Comparison of ENCODE assay signal across 9 cellular contexts in genomic region chr2:46275995-46276394, GRCh38. TPM values are rescaled to one million over a fixed set of nuclear protein-coding genes. Genes with fewer than 3 reads are reported as not detected.
DNase-seq lines count a peak whose midpoint lies in the region; ATAC-seq lines count a peak whose summit lies in the region.
"Had no signal": no experiment of that assay in that cellular context is flagged by ENCODE, and none has a peak within 500 bp of the region (broad histone marks: within the 10 kb centered on the region; RNA-seq: fewer than 3 reads in every experiment).

No MANE protein-coding gene starts in this region.

- intact Hi-C loops in left cardiac atrium (cut with DNase I), result loop anchor here in 1 of 2 donors (1.0 kb wide), 1 partner anchor 23 kb away; no protein-coding TSS in a partner anchor

- peaks cover 24% of the 10 kb centered on the region for H3K27me3 Mint-ChIP-seq in activated T-cell treated with anti-CD3 and anti-CD28 coated beads, Interleukin-2, amount 50 U/mL, for 72 hours (ENCODE audit: low read depth)

- H3K36me3 Mint-ChIP-seq in activated T-cell treated with anti-CD3 and anti-CD28 coated beads, Interleukin-2, amount 50 U/mL, for 72 hours (ENCODE audit: insufficient read depth in 2 of 2), result no peaks in the 10 kb centered on the region

- H3K4me3 Mint-ChIP-seq in activated T-cell treated with anti-CD3 and anti-CD28 coated beads, Interleukin-2, amount 50 U/mL, for 72 hours, result peak overlapping the region in 1 of 2 donors; percentile 6
- H3K4me3 Mint-ChIP-seq: nephron had no signal

- H3K4me1 Mint-ChIP-seq in activated T-cell treated with anti-CD3 and anti-CD28 coated beads, Interleukin-2, amount 50 U/mL, for 72 hours (ENCODE audit: low read depth), result peaks cover 11% of the 10 kb centered on the region

- no peak overlapping the region for H3K27ac Mint-ChIP-seq in activated T-cell treated with anti-CD3 and anti-CD28 coated beads, Interleukin-2, amount 50 U/mL, for 72 hours

- ATAC-seq in activated T-cell treated with anti-CD3 and anti-CD28 coated beads, Interleukin-2, amount 50 U/mL, for 72 hours (replicated peaks in 1 of 2), result peak; percentile 32 to 48
- ATAC-seq in left cardiac atrium (peak; percentile 85 to 86), HG03571 (IDR thresholded peaks at IDR 0.05; ENCODE audit: unreplicated experiment) (no peak), GM18873 (IDR thresholded peaks at IDR 0.05; ENCODE audit: low FRiP score, unreplicated experiment) (no peak)

- no peaks in the 10 kb centered on the region for H3K9me3 Mint-ChIP-seq in activated T-cell treated with anti-CD3 and anti-CD28 coated beads, Interleukin-2, amount 50 U/mL, for 72 hours
- H3K9me3 Mint-ChIP-seq: nephron had no signal

- DNase-seq in ELR (ENCODE audit: low read depth), result peak; percentile 20
- peak; percentile 27 to 31 for DNase-seq in activated T-cell treated with anti-CD3 and anti-CD28 coated beads, Interleukin-2, amount 50 U/mL, for 72 hours
- DNase-seq in left cardiac atrium, result peak; percentile 88
- peak; percentile 69 for DNase-seq in retina
- no peak for DNase-seq in activated CD4-positive, alpha-beta T cell treated with anti-CD3 and anti-CD28 coated beads, Interleukin-2, amount 50 U/mL, for 4 hours
- DNase-seq in NCI-H345 (lab: John Stamatoyannopoulos, UW), result no peak

RNA-seq across cellular contexts. Expression of gene EPAS1, which starts 21.2 kb away (rescaled TPM):
- total RNA-seq in activated T-cell treated with anti-CD3 and anti-CD28 coated beads, Interleukin-2, amount 50 U/mL, for 72 hours, result 100 to 1,000 TPM in 1 of 2 donors, 10 to 100 TPM in 1; 50.8 to 219 TPM
- total RNA-seq in left cardiac atrium, result 100 to 1,000 TPM; 262 to 377 TPM

Comparison
In these comparisons a context has a peak if more than half of its experiments do, and no peak if none do; other contexts are left out.
1. DNase-seq: peak in ELR (single experiment), activated T-cell treated with anti-CD3 and anti-CD28 coated beads, Interleukin-2, amount 50 U/mL, for 72 hours (2 of 2), left cardiac atrium (single experiment) and retina (single experiment); none in activated CD4-positive, alpha-beta T cell treated with anti-CD3 and anti-CD28 coated beads, Interleukin-2, amount 50 U/mL, for 4 hours (0 of 2) and NCI-H345 (single experiment).
2. ATAC-seq: peak in activated T-cell treated with anti-CD3 and anti-CD28 coated beads, Interleukin-2, amount 50 U/mL, for 72 hours (2 of 2) and left cardiac atrium (2 of 2); none in HG03571 (single experiment) and GM18873 (single experiment).